Comparison of ENCODE assay signal across 15 cellular contexts in genomic region chr3:45896956-45897355, GRCh38. TPM values are rescaled to one million over a fixed set of nuclear protein-coding genes. Genes with fewer than 3 reads are reported as not detected.
DNase-seq lines count a peak whose midpoint lies in the region; ATAC-seq and TF ChIP-seq lines count a peak whose summit lies in the region.
"Had no signal": no experiment of that assay in that cellular context is flagged by ENCODE, and none has a peak within 500 bp of the region (broad histone marks: within the 10 kb centered on the region; RNA-seq: fewer than 3 reads in every experiment).

No MANE protein-coding gene starts in this region.

- H3K27me3 ChIP-seq in AG04450 (ENCODE audit: control insufficient read depth, insufficient read depth, low read length) (peaks cover 12% of the 10 kb centered on the region), mesenchymal stem cell (ENCODE audit: control insufficient read depth in 1 of 2, insufficient read depth in 1 of 2, low read length in 2 of 2) (peaks cover 6 to 17% of the 10 kb centered on the region in 2 experiments)
- no peaks in the 10 kb centered on the region for H3K27me3 ChIP-seq in CD4-positive, alpha-beta T cell (ENCODE audit: control insufficient read depth, insufficient read depth, low read length)

- H3K4ac ChIP-seq in mesenchymal stem cell (ENCODE audit: low read depth in 1 of 2, low read length in 2 of 2) = peak overlapping the region; percentile 35 to 80

- DNase-seq in AG04450 (ENCODE audit: low read depth, low spot score) (peak; percentile 45), NCI-H226 (peak; percentile 28), epithelial cell of esophagus (ENCODE audit: low read depth) (peak; percentile 67), mesenchymal stem cell (peak; percentile 82), DMS53 (lab: John Stamatoyannopoulos, UW) (no peak)
- no peak for DNase-seq in activated CD4-positive, alpha-beta T cell treated with anti-CD3 and anti-CD28 coated beads, Interleukin-2, amount 10 ng/mL, durations not matched to agents 7 days and 5 days
- DNase-seq in CD4-positive, alpha-beta T cell = no peak
- DNase-seq: activated naive CD4-positive, alpha-beta T cell treated with anti-CD3 and anti-CD28 coated beads, Interleukin-2, amount 10 ng/mL, durations not matched to agents 7 days and 5 days; central memory CD4-positive, alpha-beta T cell; occipital lobe had no signal

- CTCF ChIA-PET in AG04450 (lab: Charles Lee) = no interaction called here
- CTCF ChIA-PET in activated CD4-positive, alpha-beta T cell treated with anti-CD3 and anti-CD28 coated beads, Interleukin-2, amount 10 ng/mL, durations not matched to agents 7 days and 5 days (lab: Charles Lee) = no interaction called here
- CTCF ChIA-PET in CD4-positive, alpha-beta T cell (lab: Charles Lee) = no interaction called here

- H3K36me3 ChIP-seq in mesenchymal stem cell (ENCODE audit: control insufficient read depth in 1 of 2, insufficient read depth in 2 of 2, low read depth in 1 of 2, low read length in 2 of 2) = no peaks in the 10 kb centered on the region

- no peak overlapping the region for H3K27ac Mint-ChIP-seq in activated CD4-positive, alpha-beta T cell treated with anti-CD3 and anti-CD28 coated beads, Interleukin-2, amount 10 ng/mL, durations not matched to agents 7 days and 5 days
- H3K27ac Mint-ChIP-seq in CD4-positive, alpha-beta T cell = no peak overlapping the region
- H3K27ac Mint-ChIP-seq: activated naive CD4-positive, alpha-beta T cell treated with anti-CD3 and anti-CD28 coated beads, Interleukin-2, amount 10 ng/mL, durations not matched to agents 7 days and 5 days; WTC11 had no signal

- H3K4me3 Mint-ChIP-seq in activated CD4-positive, alpha-beta T cell treated with anti-CD3 and anti-CD28 coated beads, Interleukin-2, amount 10 ng/mL, durations not matched to agents 7 days and 5 days = no peak overlapping the region
- no peak overlapping the region for H3K4me3 Mint-ChIP-seq in CD4-positive, alpha-beta T cell
- H3K4me3 Mint-ChIP-seq: activated naive CD4-positive, alpha-beta T cell treated with anti-CD3 and anti-CD28 coated beads, Interleukin-2, amount 10 ng/mL, durations not matched to agents 7 days and 5 days; WTC11 had no signal

- H3K27me3 Mint-ChIP-seq in activated CD4-positive, alpha-beta T cell treated with anti-CD3 and anti-CD28 coated beads, Interleukin-2, amount 10 ng/mL, durations not matched to agents 7 days and 5 days = peaks cover 57% of the 10 kb centered on the region
- H3K27me3 Mint-ChIP-seq in CD4-positive, alpha-beta T cell = peaks cover under 1% of the 10 kb centered on the region

- WGBS in mesenchymal stem cell = 10% methylated on average over 2 of the region's 3 CpGs

- H2BK15ac ChIP-seq in mesenchymal stem cell (ENCODE audit: low read depth, poor library complexity, severe bottlenecking) = no peak overlapping the region

- H3K27ac ChIP-seq in AG04450 (ENCODE audit: low read depth, low read length) (peak overlapping the region; percentile 69), mesenchymal stem cell (ENCODE audit: low read length, poor library complexity, severe bottlenecking) (no peak overlapping the region)
- no peak overlapping the region for H3K27ac ChIP-seq in CD4-positive, alpha-beta T cell (ENCODE audit: low read depth, low read length)

- H3K4me1 Mint-ChIP-seq in activated CD4-positive, alpha-beta T cell treated with anti-CD3 and anti-CD28 coated beads, Interleukin-2, amount 10 ng/mL, durations not matched to agents 7 days and 5 days = peaks cover 9% of the 10 kb centered on the region
- H3K4me1 Mint-ChIP-seq in CD4-positive, alpha-beta T cell (ENCODE audit: low read depth) = peaks cover 36% of the 10 kb centered on the region

- H3K79me1 ChIP-seq in mesenchymal stem cell (replicated peaks; ENCODE audit: low read length, poor library complexity, severe bottlenecking) = no peaks in the 10 kb centered on the region

- H4K8ac ChIP-seq in mesenchymal stem cell (ENCODE audit: low read length) = no peak overlapping the region

- H3K9me3 ChIP-seq in AG04450 (ENCODE audit: control insufficient read depth, insufficient read depth, low read length) (no peaks in the 10 kb centered on the region), mesenchymal stem cell (ENCODE audit: control insufficient read depth, low read length) (no peaks in the 10 kb centered on the region)
- no peaks in the 10 kb centered on the region for H3K9me3 ChIP-seq in CD4-positive, alpha-beta T cell (ENCODE audit: control insufficient read depth, low read length)

- no peak overlapping the region for H3K9ac ChIP-seq in mesenchymal stem cell (ENCODE audit: low read length)

- peak overlapping the region in 1 of 2 experiments; percentile 59 for H2BK12ac ChIP-seq in mesenchymal stem cell (ENCODE audit: low read length in 2 of 2)

- no peak overlapping the region for H3K23ac ChIP-seq in mesenchymal stem cell (ENCODE audit: low read length in 2 of 2)

- peak overlapping the region; percentile 77 for H2AFZ ChIP-seq in mesenchymal stem cell (ENCODE audit: low read depth, low read length)

- ATAC-seq in HG03442 (IDR thresholded peaks at IDR 0.05; ENCODE audit: unreplicated experiment) = no peak
- ATAC-seq in CD4-positive, alpha-beta T cell (ENCODE audit: poor library complexity) = no peak
- ATAC-seq: WTC11 had no signal

- POLR2A ChIA-PET in AG04450 (lab: Yijun Ruan, JAX) = interaction anchor here (1.1 kb wide), 1 partner anchor 79 kb away, joined by 3 read pairs; no protein-coding TSS in a partner anchor
- POLR2A ChIA-PET in activated CD4-positive, alpha-beta T cell treated with anti-CD3 and anti-CD28 coated beads, Interleukin-2, amount 10 ng/mL, durations not matched to agents 7 days and 5 days (lab: Charles Lee) = no interaction called here
- POLR2A ChIA-PET in CD4-positive, alpha-beta T cell (lab: Charles Lee) = no interaction called here

- peak overlapping the region; percentile 87 to 95 for H3K18ac ChIP-seq in mesenchymal stem cell (ENCODE audit: low read depth in 1 of 2, low read length in 2 of 2)

- H3K4me3 ChIP-seq in AG04450 (ENCODE audit: low read depth, low read length) = 0 out of 2 replicates have a peak overlapping the region, but pooled peaks have one; percentile 8
- no peak overlapping the region for H3K4me3 ChIP-seq in epithelial cell of esophagus (ENCODE audit: low read length)
- H3K4me3 ChIP-seq in mesenchymal stem cell (ENCODE audit: insufficient read depth in 1 of 2, low read depth in 1 of 2, low read length in 2 of 2) = no peak overlapping the region
- H3K4me3 ChIP-seq: skin epidermis had no signal

- no peak overlapping the region for H2AK5ac ChIP-seq in mesenchymal stem cell (ENCODE audit: low read length, severe bottlenecking)

- peak overlapping the region in 1 of 2 experiments; percentile 73 for H3K14ac ChIP-seq in mesenchymal stem cell (ENCODE audit: low read length in 2 of 2)

- intact Hi-C loops in CD4-positive, alpha-beta T cell (cut with DNase I, micrococcal nuclease) = no loop called here

- no peaks in the 10 kb centered on the region for H3K36me3 Mint-ChIP-seq in activated CD4-positive, alpha-beta T cell treated with anti-CD3 and anti-CD28 coated beads, Interleukin-2, amount 10 ng/mL, durations not matched to agents 7 days and 5 days (ENCODE audit: low read depth)
- no peaks in the 10 kb centered on the region for H3K36me3 Mint-ChIP-seq in CD4-positive, alpha-beta T cell (ENCODE audit: low read depth)
- H3K36me3 Mint-ChIP-seq: activated naive CD4-positive, alpha-beta T cell treated with anti-CD3 and anti-CD28 coated beads, Interleukin-2, amount 10 ng/mL, durations not matched to agents 7 days and 5 days; WTC11 had no signal

- no peak overlapping the region for H2BK5ac ChIP-seq in mesenchymal stem cell (ENCODE audit: low read depth, low read length, poor library complexity, severe bottlenecking)

- H2BK120ac ChIP-seq in mesenchymal stem cell (ENCODE audit: low read depth, low read length) = no peak overlapping the region

- no peak overlapping the region for H4K91ac ChIP-seq in mesenchymal stem cell (ENCODE audit: low read length)

- H3K9me3 Mint-ChIP-seq in activated CD4-positive, alpha-beta T cell treated with anti-CD3 and anti-CD28 coated beads, Interleukin-2, amount 10 ng/mL, durations not matched to agents 7 days and 5 days = no peaks in the 10 kb centered on the region
- no peaks in the 10 kb centered on the region for H3K9me3 Mint-ChIP-seq in CD4-positive, alpha-beta T cell
- H3K9me3 Mint-ChIP-seq: activated naive CD4-positive, alpha-beta T cell treated with anti-CD3 and anti-CD28 coated beads, Interleukin-2, amount 10 ng/mL, durations not matched to agents 7 days and 5 days had no signal

- peaks cover 6% of the 10 kb centered on the region for H3K4me1 ChIP-seq in mesenchymal stem cell (ENCODE audit: control insufficient read depth, insufficient read depth, low read depth, low read length)

- TF ChIP-seq CTCF in AG04450 (IDR thresholded peaks at IDR 0.05; ENCODE audit: low read depth, low read length) (no peak), epithelial cell of esophagus (IDR thresholded peaks at IDR 0.05; ENCODE audit: insufficient read depth, low read depth, low read length, missing control alignments) (no peak)
- no peak for TF ChIP-seq CTCF in CD4-positive, alpha-beta T cell (IDR thresholded peaks at IDR 0.05)

- H3K4me2 ChIP-seq in mesenchymal stem cell (ENCODE audit: low read length, poor library complexity, severe bottlenecking) = no peak overlapping the region

RNA-seq across cellular contexts. Expression of gene CCR9, which starts 10.6 kb away (rescaled TPM):
- not detected in 2 replicates for polyA plus RNA-seq in AG04450 (2011; rRNA removed)
- not detected in 2 replicates for polyA minus RNA-seq in AG04450 (2011; rRNA and poly(A)+ RNA removed)
- not detected for polyA plus RNA-seq in mesenchymal stem cell (2013, experiment 1 of 2)
- polyA plus RNA-seq in mesenchymal stem cell (2013, experiment 2 of 2) = not detected
- under 1 TPM in 1 of 2 experiments, not detected in 1; 0.15 TPM for total RNA-seq in activated CD4-positive, alpha-beta T cell treated with anti-CD3 and anti-CD28 coated beads, Interleukin-2, amount 10 ng/mL, durations not matched to agents 7 days and 5 days
- total RNA-seq in CD4-positive, alpha-beta T cell = 1 to 10 TPM; 6.5 to 7.4 TPM
- total RNA-seq: HT-29, mesenteric fat pad, WTC11 had no signal

RNA-seq across cellular contexts. Expression of gene CXCR6, which starts 46.3 kb away (rescaled TPM):
- not detected in 2 replicates for polyA plus RNA-seq in AG04450 (2011; rRNA removed)
- not detected in 2 replicates for polyA minus RNA-seq in AG04450 (2011; rRNA and poly(A)+ RNA removed)
- not detected for polyA plus RNA-seq in mesenchymal stem cell (2013, experiment 1 of 2)
- not detected for polyA plus RNA-seq in mesenchymal stem cell (2013, experiment 2 of 2)
- 10 to 100 TPM; 17.6 to 18.0 TPM for total RNA-seq in activated CD4-positive, alpha-beta T cell treated with anti-CD3 and anti-CD28 coated beads, Interleukin-2, amount 10 ng/mL, durations not matched to agents 7 days and 5 days
- total RNA-seq in CD4-positive, alpha-beta T cell = 1 to 10 TPM; 1.7 to 2.0 TPM
- total RNA-seq: HT-29, occipital lobe, WTC11 had no signal

RNA-seq across cellular contexts. Expression of gene LZTFL1, which starts 55.0 kb away (rescaled TPM):
- 22.8 and 32.4 TPM in 2 replicates for polyA plus RNA-seq in AG04450 (2011; rRNA removed)
- polyA minus RNA-seq in AG04450 (2011; rRNA and poly(A)+ RNA removed) = 9.0 and 11.4 TPM in 2 replicates
- 32.4 TPM for polyA plus RNA-seq in mesenchymal stem cell (2013, experiment 1 of 2)
- 32.4 TPM for polyA plus RNA-seq in mesenchymal stem cell (2013, experiment 2 of 2)
- total RNA-seq in activated CD4-positive, alpha-beta T cell treated with anti-CD3 and anti-CD28 coated beads, Interleukin-2, amount 10 ng/mL, durations not matched to agents 7 days and 5 days = 1 to 10 TPM; 6.3 to 7.7 TPM
- 1 to 10 TPM; 9.6 to 10.0 TPM for total RNA-seq in CD4-positive, alpha-beta T cell

Comparison
In these comparisons a context has a peak if more than half of its experiments do, and no peak if none do; other contexts are left out.
1. DNase-seq: peak in AG04450 (single experiment), NCI-H226 (single experiment), epithelial cell of esophagus (single experiment) and mesenchymal stem cell (single experiment); none in activated CD4-positive, alpha-beta T cell treated with anti-CD3 and anti-CD28 coated beads, Interleukin-2, amount 10 ng/mL, durations not matched to agents 7 days and 5 days (single experiment), DMS53 (single experiment) and CD4-positive, alpha-beta T cell (0 of 10).
2. RNA of gene CCR9, which starts 10.6 kb away (total RNA-seq): 6.5 to 7.4 TPM in CD4-positive, alpha-beta T cell; 0.15 TPM in activated CD4-positive, alpha-beta T cell treated with anti-CD3 and anti-CD28 coated beads, Interleukin-2, amount 10 ng/mL, durations not matched to agents 7 days and 5 days; every median in the first group is over 4 times any median in the second.
3. RNA of gene CXCR6, which starts 46.3 kb away (total RNA-seq): 17.6 to 18.0 TPM in activated CD4-positive, alpha-beta T cell treated with anti-CD3 and anti-CD28 coated beads, Interleukin-2, amount 10 ng/mL, durations not matched to agents 7 days and 5 days; 1.7 to 2.0 TPM in CD4-positive, alpha-beta T cell; every median in the first group is over 4 times any median in the second.